Comparison of ENCODE assay signal across 12 cellular contexts in genomic region chr1:243345205-243345604, GRCh38.
DNase-seq lines count a peak whose midpoint lies in the region; ATAC-seq and TF ChIP-seq lines count a peak whose summit lies in the region.
"Had no signal": no experiment of that assay in that cellular context is flagged by ENCODE, and none has a peak within 500 bp of the region (broad histone marks: within the 10 kb centered on the region; RNA-seq: fewer than 3 reads in every experiment).

No MANE protein-coding gene starts in this region.

- no peaks in the 10 kb centered on the region for H3K27me3 Mint-ChIP-seq in endodermal cell (ENCODE audit: insufficient read depth)

- TF ChIP-seq CTCF in endodermal cell (conservative IDR thresholded peaks at IDR 0.05) (no peak), retinal pigment epithelial cell (conservative IDR thresholded peaks at IDR 0.05; ENCODE audit: low read depth, low read length) (peak; percentile 29), heart right ventricle (IDR thresholded peaks at IDR 0.05) (peak in 3 of 9 donors; percentile 17 to 31 (median 17))

- no peaks in the 10 kb centered on the region for H3K4me1 Mint-ChIP-seq in endodermal cell

- H3K27ac ChIP-seq in endodermal cell (ENCODE audit: low read depth, low read length) (peak overlapping the region; percentile 96), heart right ventricle (no peak overlapping the region)
- H3K27ac ChIP-seq: thoracic aorta had no signal

- H3K4me1 ChIP-seq in endodermal cell (ENCODE audit: control insufficient read depth, insufficient read depth, low read length) (no peaks in the 10 kb centered on the region), heart right ventricle (peaks cover 0 to 6% (median 0%) of the 10 kb centered on the region in 9 donors)

- H3K4me3 ChIP-seq in endodermal cell (ENCODE audit: low read length) = no peak overlapping the region
- no peak overlapping the region for H3K4me3 ChIP-seq in retinal pigment epithelial cell (ENCODE audit: low read length)
- no peak overlapping the region for H3K4me3 ChIP-seq in heart right ventricle
- H3K4me3 ChIP-seq: thoracic aorta had no signal

- no peaks in the 10 kb centered on the region for H3K36me3 Mint-ChIP-seq in endodermal cell (ENCODE audit: low read depth)

- 83% methylated on average over 1 of the region's 1 CpG; no CpG with 5 or more reads in 1 of the 2 experiments for WGBS in endodermal cell (ENCODE audit: insufficient coverage in 1 of 2, insufficient read length in 1 of 2), 2 experiments
- WGBS in heart right ventricle, 2 donors = 77 to 78% methylated on average over 1 of the region's 1 CpG

- H3K36me3 ChIP-seq in endodermal cell (ENCODE audit: control insufficient read depth, insufficient read depth, low read length) = no peaks in the 10 kb centered on the region
- H3K36me3 ChIP-seq in heart right ventricle = peaks cover 0 to 84% (median 7%) of the 10 kb centered on the region in 9 donors
- H3K36me3 ChIP-seq: thoracic aorta had no signal

- H3K27me3 ChIP-seq in endodermal cell (ENCODE audit: control insufficient read depth, insufficient read depth, low read length, poor library complexity, severe bottlenecking) = no peaks in the 10 kb centered on the region
- no peaks in the 10 kb centered on the region for H3K27me3 ChIP-seq in heart right ventricle

- no peak overlapping the region for H3K9ac ChIP-seq in endodermal cell (ENCODE audit: extremely low read depth, low read length, poor library complexity, severe bottlenecking)

- peak; percentile 33 for DNase-seq in DMS53 (lab: John Stamatoyannopoulos, UW)
- DNase-seq in DMS53 treated with DMSO at 0.1 percent for 48 hours (lab: John Stamatoyannopoulos, UW; ENCODE audit: unreplicated experiment) = no peak
- DNase-seq in NCI-H2171 (lab: John Stamatoyannopoulos, UW) = peak; percentile 13
- no peak for DNase-seq in endodermal cell
- no peak for DNase-seq in retinal pigment epithelial cell (ENCODE audit: low read depth)
- DNase-seq in heart right ventricle = no peak
- no peak for DNase-seq in iPS-NIHi11 (ENCODE audit: low spot score)
- DNase-seq: activated CD4-positive, alpha-beta T cell treated with anti-CD3 and anti-CD28 coated beads, Interleukin-2, amount 50 U/mL, for 1 hour; left cardiac atrium; NCI-H345 had no signal

- no peak overlapping the region for H3K27ac Mint-ChIP-seq in endodermal cell

- H3K9me3 Mint-ChIP-seq in endodermal cell = no peaks in the 10 kb centered on the region

- H3K4me3 Mint-ChIP-seq in endodermal cell = no peak overlapping the region

- intact Hi-C loops in heart right ventricle (cut with DNase I) = loop anchor here in 4 of 10 donors (2.0 to 10.0 kb wide), 3 partner anchors 410 to 928 kb away; partner anchors contain the start of gene ZBTB18 (in 1 of the 4)

- H3K9me3 ChIP-seq in endodermal cell (ENCODE audit: control insufficient read depth, low read length) (no peaks in the 10 kb centered on the region), heart right ventricle (no peaks in the 10 kb centered on the region)
- H3K9me3 ChIP-seq: thoracic aorta had no signal

- ATAC-seq in HG02642 (IDR thresholded peaks at IDR 0.05; ENCODE audit: poor library complexity, unreplicated experiment) = no peak
- ATAC-seq in heart right ventricle = no peak
- ATAC-seq: left cardiac atrium had no signal

Comparison
In these comparisons a context has a peak if more than half of its experiments do, and no peak if none do; other contexts are left out.
1. DNase-seq: peak in DMS53 (single experiment) and NCI-H2171 (single experiment); none in DMS53 treated with DMSO at 0.1 percent for 48 hours (single experiment), endodermal cell (single experiment), retinal pigment epithelial cell (single experiment), heart right ventricle (0 of 2) and iPS-NIHi11 (single experiment).